In genomic region chr17:60647705-60648104, GRCh38 we compare ENCODE assay signal across 24 cellular contexts.
"Had no signal": no experiment of that assay in that cellular context is flagged by ENCODE, and none has a peak within 500 bp of the region (broad histone marks: within the 10 kb centered on the region; RNA-seq: fewer than 3 reads in every experiment).

No MANE protein-coding gene starts in this region.

- H3K36me3 ChIP-seq: colonic mucosa had no signal

- H3K4me3 ChIP-seq: colonic mucosa, esophagus squamous epithelium, gastroesophageal sphincter, heart left ventricle, hepatocyte, left lung, lower lobe of right lung, mucosa of descending colon had no signal

- H3K4me2 ChIP-seq: hepatocyte had no signal

- H3K27ac ChIP-seq: colonic mucosa, epithelial cell of prostate, esophagus squamous epithelium, gastroesophageal sphincter, heart left ventricle, hepatocyte, left lung, lower lobe of right lung had no signal

- DNase-seq: colonic mucosa; cortex of kidney; effector CD8-positive, alpha-beta T cell; effector memory CD8-positive, alpha-beta T cell; endodermal cell; erythroblast; esophagus squamous epithelium; foreskin fibroblast; heart left ventricle; hypothalamus; immature natural killer cell; islet precursor cell; kidney; kidney glomerular epithelial cell; left lung; left ventricle myocardium superior; lower lobe of right lung; mesenchymal stem cell; mucosa of descending colon; naive B cell had no signal

- H2AFZ ChIP-seq: hepatocyte had no signal

- H3K4me1 ChIP-seq: colonic mucosa, esophagus squamous epithelium had no signal

- H3K9me3 ChIP-seq: colonic mucosa, esophagus squamous epithelium, gastroesophageal sphincter, heart left ventricle, left lung, lower lobe of right lung, mucosa of descending colon had no signal

- H3K27me3 ChIP-seq: colonic mucosa, esophagus squamous epithelium, gastroesophageal sphincter, heart left ventricle, hepatocyte, left lung had no signal

- ATAC-seq: effector memory CD8-positive, alpha-beta T cell; esophagus mucosa; gastroesophageal sphincter; heart left ventricle; left lung; left ventricle myocardium superior; lower lobe of right lung; mucosa of descending colon had no signal
